25 cellular contexts compared by ENCODE assay signal in the genomic region with DNA sequence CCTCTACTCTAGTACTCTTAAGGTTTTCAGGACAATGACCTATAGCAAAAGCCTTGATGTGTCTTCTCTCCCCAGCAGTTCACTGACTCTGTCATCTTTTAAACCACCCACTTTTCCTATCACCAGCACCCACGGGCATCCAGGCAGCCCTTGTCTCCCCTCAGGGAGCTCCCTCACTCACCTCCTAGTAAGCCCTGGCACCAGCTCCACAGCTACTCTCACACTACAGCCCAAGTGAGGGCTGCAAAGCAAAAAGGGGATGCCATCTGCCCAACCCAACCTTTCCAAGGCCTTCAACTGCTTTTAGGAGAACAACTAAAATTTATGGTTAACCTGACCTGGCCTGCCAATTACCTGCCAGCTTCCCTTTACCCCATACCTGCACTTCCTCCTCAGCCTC. TPM values are rescaled to one million over a fixed set of nuclear protein-coding genes. Genes with fewer than 3 reads are reported as not detected.
A peak's percentile ranks its signal among the peaks of the same experiment; 100 is the strongest.
DNase-seq lines count a peak whose midpoint lies in the region; ATAC-seq and TF ChIP-seq lines count a peak whose summit lies in the region.
"Had no signal": no experiment of that assay in that cellular context is flagged by ENCODE, and none has a peak within 500 bp of the region (broad histone marks: within the 10 kb centered on the region; RNA-seq: fewer than 3 reads in every experiment).

No MANE protein-coding gene starts in this region.

- no peak for DNase-seq in activated CD4-positive, alpha-beta T cell treated with anti-CD3 and anti-CD28 coated beads, Interleukin-2, amount 10 ng/mL, durations not matched to agents 7 days and 5 days
- no peak for DNase-seq in activated CD4-positive, alpha-beta T cell treated with anti-CD3 and anti-CD28 coated beads for 1 hour
- no peak for DNase-seq in stimulated activated naive CD8-positive, alpha-beta T cell treated with anti-CD3 and anti-CD28 coated beads, Interleukin-15, Interleukin-2, amounts not matched to agents 100 U/mL and 50 U/mL, for 24 hours
- DNase-seq in stimulated activated naive CD8-positive, alpha-beta T cell treated with anti-CD3 and anti-CD28 coated beads, Interleukin-15, amount 100 ng/mL, for 72 hours = no peak
- no peak for DNase-seq in mucosa of descending colon
- DNase-seq in sciatic nerve (ENCODE audit: low spot score) = no peak
- DNase-seq in NCI-H345 (lab: John Stamatoyannopoulos, UW) = no peak
- DNase-seq: AML-193; CD4-positive, alpha-beta T cell; COR-L47; DMS53; H7; NCI-H1048; NCI-H1417; NCI-H1694 treated with DMSO at 0.1 percent for 48 hours; NCI-H2081; NCI-H2227 treated with DMSO at 0.1 percent for 48 hours; NCI-H510A; NCI-H69; SIG-M5 had no signal

- peak overlapping the region; percentile 69 for H3K27ac Mint-ChIP-seq in activated CD4-positive, alpha-beta T cell treated with anti-CD3 and anti-CD28 coated beads, Interleukin-2, amount 10 ng/mL, durations not matched to agents 7 days and 5 days
- H3K27ac Mint-ChIP-seq in stimulated activated naive CD8-positive, alpha-beta T cell treated with anti-CD3 and anti-CD28 coated beads, Interleukin-15, amount 100 ng/mL, for 72 hours = no peak overlapping the region
- H3K27ac Mint-ChIP-seq: CD4-positive, alpha-beta T cell; IgD-negative memory B cell had no signal

- ATAC-seq in stimulated activated naive CD8-positive, alpha-beta T cell treated with anti-CD3 and anti-CD28 coated beads, Interleukin-15, Interleukin-2, amounts not matched to agents 100 U/mL and 50 U/mL, for 24 hours = peak; percentile 28
- ATAC-seq in stimulated activated naive CD8-positive, alpha-beta T cell treated with anti-CD3 and anti-CD28 coated beads, Interleukin-15, amount 100 ng/mL, for 72 hours = no peak
- ATAC-seq in mucosa of descending colon = peak; percentile 25
- ATAC-seq in GM19397 (IDR thresholded peaks at IDR 0.05; ENCODE audit: unreplicated experiment) = no peak
- ATAC-seq in sciatic nerve = no peak
- ATAC-seq: Panc1 had no signal

- CTCF ChIA-PET in activated CD4-positive, alpha-beta T cell treated with anti-CD3 and anti-CD28 coated beads, Interleukin-2, amount 10 ng/mL, durations not matched to agents 7 days and 5 days (lab: Charles Lee) = interaction anchor here (1.6 kb wide), 1 partner anchor 19 kb away, joined by 3 read pairs; no protein-coding TSS in a partner anchor

- POLR2A ChIA-PET in activated CD4-positive, alpha-beta T cell treated with anti-CD3 and anti-CD28 coated beads, Interleukin-2, amount 10 ng/mL, durations not matched to agents 7 days and 5 days (lab: Charles Lee) = no interaction called here

- H3K36me3 Mint-ChIP-seq in activated CD4-positive, alpha-beta T cell treated with anti-CD3 and anti-CD28 coated beads, Interleukin-2, amount 10 ng/mL, durations not matched to agents 7 days and 5 days (ENCODE audit: low read depth) = peaks cover 6% of the 10 kb centered on the region

- no peaks in the 10 kb centered on the region for H3K27me3 Mint-ChIP-seq in activated CD4-positive, alpha-beta T cell treated with anti-CD3 and anti-CD28 coated beads, Interleukin-2, amount 10 ng/mL, durations not matched to agents 7 days and 5 days
- no peaks in the 10 kb centered on the region for H3K27me3 Mint-ChIP-seq in stimulated activated naive CD8-positive, alpha-beta T cell treated with anti-CD3 and anti-CD28 coated beads, Interleukin-15, amount 100 ng/mL, for 72 hours
- H3K27me3 Mint-ChIP-seq: CD4-positive, alpha-beta T cell; IgD-negative memory B cell had no signal

- H3K4me1 Mint-ChIP-seq in activated CD4-positive, alpha-beta T cell treated with anti-CD3 and anti-CD28 coated beads, Interleukin-2, amount 10 ng/mL, durations not matched to agents 7 days and 5 days = no peaks in the 10 kb centered on the region
- no peaks in the 10 kb centered on the region for H3K4me1 Mint-ChIP-seq in stimulated activated naive CD8-positive, alpha-beta T cell treated with anti-CD3 and anti-CD28 coated beads, Interleukin-15, amount 100 ng/mL, for 72 hours

- H3K9me3 ChIP-seq in mucosa of descending colon = no peaks in the 10 kb centered on the region
- H3K9me3 ChIP-seq: BLaER1 treated with 17β-estradiol and CSF1 and Interleukin-3, amounts not matched to agents 10 nM and 100 nM had no signal

- H3K9me3 Mint-ChIP-seq in activated CD4-positive, alpha-beta T cell treated with anti-CD3 and anti-CD28 coated beads, Interleukin-2, amount 10 ng/mL, durations not matched to agents 7 days and 5 days = no peaks in the 10 kb centered on the region
- no peaks in the 10 kb centered on the region for H3K9me3 Mint-ChIP-seq in stimulated activated naive CD8-positive, alpha-beta T cell treated with anti-CD3 and anti-CD28 coated beads, Interleukin-15, amount 100 ng/mL, for 72 hours
- H3K9me3 Mint-ChIP-seq: CD4-positive, alpha-beta T cell; IgD-negative memory B cell had no signal

- intact Hi-C loops in mucosa of descending colon (cut with DNase I, micrococcal nuclease) = loop anchor here in 1 of 2 donors (10.0 kb wide), 1 partner anchor 136 kb away; no protein-coding TSS in a partner anchor
- intact Hi-C loops in sciatic nerve (cut with DNase I) = no loop called here

- TF ChIP-seq CTCF in mucosa of descending colon (IDR thresholded peaks at IDR 0.05) = no peak

- no peak overlapping the region for H3K4me3 Mint-ChIP-seq in activated CD4-positive, alpha-beta T cell treated with anti-CD3 and anti-CD28 coated beads, Interleukin-2, amount 10 ng/mL, durations not matched to agents 7 days and 5 days
- H3K4me3 Mint-ChIP-seq in stimulated activated naive CD8-positive, alpha-beta T cell treated with anti-CD3 and anti-CD28 coated beads, Interleukin-15, amount 100 ng/mL, for 72 hours = no peak overlapping the region
- H3K4me3 Mint-ChIP-seq: CD4-positive, alpha-beta T cell; IgD-negative memory B cell had no signal

- H3K4me1 ChIP-seq in mucosa of descending colon (ENCODE audit: low read depth) = peaks cover 3% of the 10 kb centered on the region
- H3K4me1 ChIP-seq: BLaER1 treated with 17β-estradiol and CSF1 and Interleukin-3, amounts not matched to agents 10 nM and 100 nM had no signal

- no peaks in the 10 kb centered on the region for H3K36me3 ChIP-seq in mucosa of descending colon (ENCODE audit: low read depth)

- H3K4me3 ChIP-seq in mucosa of descending colon = no peak overlapping the region
- H3K4me3 ChIP-seq: BLaER1 treated with 17β-estradiol and CSF1 and Interleukin-3, amounts not matched to agents 10 nM and 100 nM; SK-N-MC had no signal

RNA-seq across cellular contexts. Expression of a gene that starts 26.0 kb away (rescaled TPM):
- total RNA-seq in activated CD4-positive, alpha-beta T cell treated with anti-CD3 and anti-CD28 coated beads, Interleukin-2, amount 10 ng/mL, durations not matched to agents 7 days and 5 days = 10 to 100 TPM; 21.0 to 23.8 TPM
- total RNA-seq in mucosa of descending colon = 10 to 100 TPM; 33.1 to 67.3 (median 40.5) TPM
- total RNA-seq in sciatic nerve = 34.9 TPM

Comparison
In these comparisons a context has a peak if more than half of its experiments do, and no peak if none do; other contexts are left out.
1. ATAC-seq: peak in stimulated activated naive CD8-positive, alpha-beta T cell treated with anti-CD3 and anti-CD28 coated beads, Interleukin-15, Interleukin-2, amounts not matched to agents 100 U/mL and 50 U/mL, for 24 hours (single experiment) and mucosa of descending colon (single experiment); none in stimulated activated naive CD8-positive, alpha-beta T cell treated with anti-CD3 and anti-CD28 coated beads, Interleukin-15, amount 100 ng/mL, for 72 hours (single experiment), GM19397 (single experiment) and sciatic nerve (single experiment).